ENCODE assay signal across 8 cellular contexts in genomic region chr12:123972448-123973401, GRCh38. TPM values are rescaled to one million over a fixed set of nuclear protein-coding genes. Genes with fewer than 3 reads are reported as not detected.
A peak's percentile ranks its signal among the peaks of the same experiment; 100 is the strongest.
DNase-seq lines count a peak whose midpoint lies in the region; ATAC-seq, FAIRE-seq and TF ChIP-seq lines count a peak whose summit lies in the region.

CCDC92 (minus strand) TSS chr12:123972831; CDS start chr12:123944305, 28,526 bp downstream.
ZNF664 (plus strand) TSS chr12:123973215; CDS start chr12:124012145, 38,930 bp downstream.

- no peaks in the 10 kb centered on the region for H3K27me3 Mint-ChIP-seq in central memory CD8-positive, alpha-beta T cell

- DNase-seq in AG04450 (ENCODE audit: low read depth, low spot score) (peak; percentile 80), NCI-H2227 (lab: John Stamatoyannopoulos, UW; ENCODE audit: unreplicated experiment) (peak; percentile 99), kidney (peak; percentile 98)
- DNase-seq in activated CD4-positive, CD25-positive, alpha-beta regulatory T cell treated with anti-CD3 and anti-CD28 coated beads, Interleukin-2, amount 50 U/mL, for 16 hours (ENCODE audit: low read depth, low spot score), result peak; percentile 87
- DNase-seq in central memory CD8-positive, alpha-beta T cell (ENCODE audit: low spot score in 2 of 2), result peak; percentile 87 to 90
- DNase-seq in stimulated activated CD4-positive, alpha-beta T cell treated with anti-CD3 and anti-CD28 coated beads, Interleukin-15, amount 100 ng/mL, for 24 hours, result peak; percentile 96

- H3K9me3 ChIP-seq in AG04450 (ENCODE audit: control insufficient read depth, insufficient read depth, low read length), result no peaks in the 10 kb centered on the region; the same call in 1 of the 2 replicates
- no peaks in the 10 kb centered on the region for H3K9me3 ChIP-seq in kidney (ENCODE audit: control insufficient read depth in 1 of 2, low read length in 2 of 2)

- TF ChIP-seq CTCF in AG04450 (IDR thresholded peaks at IDR 0.05; ENCODE audit: low read depth, low read length), result no peak
- peak; percentile 21 for TF ChIP-seq CTCF in kidney (IDR thresholded peaks at IDR 0.05; ENCODE audit: borderline replicate concordance, extremely low read depth, insufficient read depth)

- no peak for FAIRE-seq in kidney (lab: Jason Lieb, UNC)

- H3K4me1 ChIP-seq in kidney (ENCODE audit: control insufficient read depth in 1 of 2, insufficient read depth in 1 of 2, low read depth in 1 of 2, low read length in 2 of 2), result peaks cover 5 to 6% of the 10 kb centered on the region in 2 donors

- no peaks in the 10 kb centered on the region for H3K9me3 Mint-ChIP-seq in central memory CD8-positive, alpha-beta T cell

- H3K27ac ChIP-seq in AG04450 (ENCODE audit: low read depth, low read length) (peak within 1 kb of the TSS; percentile 67), kidney (ENCODE audit: low read depth in 2 of 2, low read length in 2 of 2) (peak within 1 kb of the TSS; percentile 70 to 79)

- ATAC-seq in GM18907 (IDR thresholded peaks at IDR 0.05; ENCODE audit: unreplicated experiment) (peak; percentile 82), HG03139 (IDR thresholded peaks at IDR 0.05; ENCODE audit: unreplicated experiment) (peak; percentile 74)
- peak; percentile 78 for ATAC-seq in central memory CD8-positive, alpha-beta T cell (replicated peaks; ENCODE audit: extremely low read depth, poor library complexity, severe bottlenecking)

- H3K27me3 ChIP-seq in AG04450 (ENCODE audit: control insufficient read depth, insufficient read depth, low read length), result no peaks in the 10 kb centered on the region

- H3K36me3 Mint-ChIP-seq in central memory CD8-positive, alpha-beta T cell (ENCODE audit: insufficient read depth), result peaks cover 13% of the 10 kb centered on the region

- H3K27ac Mint-ChIP-seq in central memory CD8-positive, alpha-beta T cell (ENCODE audit: low read depth), result peak within 1 kb of the TSS; percentile 96

- peak within 1 kb of the TSS; percentile 97 for H3K4me3 Mint-ChIP-seq in central memory CD8-positive, alpha-beta T cell

- H3K9ac ChIP-seq in kidney (ENCODE audit: low read length in 2 of 2), result peak within 1 kb of the TSS; percentile 55 to 73

- POLR2A ChIA-PET in AG04450 (lab: Yijun Ruan, JAX), result interaction anchor here (1.0 kb wide), 1 partner anchor 54 kb away, joined by 3 read pairs; no protein-coding TSS in a partner anchor

- CTCF ChIA-PET in AG04450 (lab: Charles Lee), result interaction anchor here (0.6 to 1.9 kb wide), 4 partner anchors 8 to 585 kb away, joined by 3 to 6 read pairs (median 4); no protein-coding TSS in a partner anchor

- intact Hi-C loops in kidney (cut with DNase I), result no loop called here

- H3K36me3 ChIP-seq in kidney (ENCODE audit: control insufficient read depth in 1 of 2, insufficient read depth in 2 of 2, low read length in 2 of 2), result peaks cover 0 to 6% of the 10 kb centered on the region in 2 donors

- peak within 1 kb of the TSS; percentile 76 for H3K4me3 ChIP-seq in AG04450 (ENCODE audit: low read depth, low read length)
- peak within 1 kb of the TSS; percentile 75 to 85 for H3K4me3 ChIP-seq in kidney (ENCODE audit: low read length in 2 of 2)

- peaks cover 34% of the 10 kb centered on the region for H3K4me1 Mint-ChIP-seq in central memory CD8-positive, alpha-beta T cell

RNA-seq across cellular contexts. Expression of gene CCDC92, which starts in this region (rescaled TPM):
- 52.2 and 63.4 TPM in 2 replicates for polyA plus RNA-seq in AG04450 (2011; rRNA removed)
- polyA minus RNA-seq in AG04450 (2011; rRNA and poly(A)+ RNA removed), result 32.1 and 38.4 TPM in 2 replicates
- total RNA-seq in kidney, result 41.4 TPM
- 39.3 TPM for polyA plus RNA-seq in kidney (ENCODE audit: insufficient read depth, low read depth, low replicate concordance)

RNA-seq across cellular contexts. Expression of gene ZNF664, which starts in this region (rescaled TPM):
- polyA plus RNA-seq in AG04450 (2011; rRNA removed), result 60.1 and 66.6 TPM in 2 replicates
- polyA minus RNA-seq in AG04450 (2011; rRNA and poly(A)+ RNA removed), result 33.8 and 34.2 TPM in 2 replicates
- total RNA-seq in kidney, result 104 TPM
- polyA plus RNA-seq in kidney (ENCODE audit: insufficient read depth, low read depth, low replicate concordance), result 44.9 TPM

Comparison
In these comparisons a context has a peak if more than half of its experiments do, and no peak if none do; other contexts are left out.
1. Peak in every context shown above with its lines: DNase-seq, ATAC-seq, H3K4me3 ChIP-seq and H3K27ac ChIP-seq.